In the genomic region with DNA sequence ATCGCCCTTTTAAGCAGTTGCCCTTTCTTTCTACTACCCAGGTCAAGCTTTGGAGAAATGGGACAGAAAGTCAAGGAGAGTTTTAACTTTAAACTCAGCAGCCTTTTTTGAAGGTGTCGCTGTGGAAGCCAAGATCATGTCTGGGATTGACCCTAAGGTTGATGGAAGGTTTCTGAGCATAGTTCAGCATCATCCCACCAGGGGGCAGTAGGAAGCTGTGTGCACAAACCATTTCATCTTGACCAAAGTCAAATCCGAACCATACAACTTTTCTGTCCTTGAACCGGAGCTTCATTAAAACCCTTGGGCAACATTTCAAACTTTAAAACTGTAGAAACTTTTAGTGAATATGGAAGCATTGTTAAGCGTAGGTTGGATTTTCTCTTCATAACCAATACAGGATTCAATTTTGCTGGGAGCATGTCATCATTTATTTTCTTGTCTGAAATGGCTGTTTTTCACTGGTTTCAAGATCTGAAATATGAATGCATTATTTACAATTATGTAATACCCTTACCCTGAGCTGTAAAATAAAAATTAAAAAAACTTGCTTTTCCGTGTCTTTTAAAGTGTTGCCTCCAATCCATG, we compare ENCODE assay signal across 9 cellular contexts.
DNase-seq lines count a peak whose midpoint lies in the region; ATAC-seq and TF ChIP-seq lines count a peak whose summit lies in the region.
"Had no signal": no experiment of that assay in that cellular context is flagged by ENCODE, and none has a peak within 500 bp of the region (broad histone marks: within the 10 kb centered on the region; RNA-seq: fewer than 3 reads in every experiment).

No MANE protein-coding gene starts in this region.

- no peak overlapping the region for H3K9ac ChIP-seq in MM.1S (ENCODE audit: low read length)
- H3K9ac ChIP-seq: BLaER1 treated with 17β-estradiol and CSF1 and Interleukin-3, amounts not matched to agents 10 nM and 100 nM had no signal

- no peak overlapping the region for H3K4me3 ChIP-seq in MM.1S (ENCODE audit: low read length)
- H3K4me3 ChIP-seq: BLaER1 treated with 17β-estradiol and CSF1 and Interleukin-3, amounts not matched to agents 10 nM and 100 nM had no signal

- TF ChIP-seq CTCF in MM.1S (IDR thresholded peaks at IDR 0.05; ENCODE audit: low read length), result peak; percentile 85

- no peak overlapping the region for H3K27ac Mint-ChIP-seq in activated naive CD8-positive, alpha-beta T cell treated with anti-CD3 and anti-CD28 coated beads, Interleukin-2, amount 10 ng/mL, durations not matched to agents 7 days and 5 days

- H3K9me3 ChIP-seq in MM.1S (replicated peaks; ENCODE audit: insufficient read depth, low read length), result no peaks in the 10 kb centered on the region
- H3K9me3 ChIP-seq: BLaER1 treated with 17β-estradiol and CSF1 and Interleukin-3, amounts not matched to agents 10 nM and 100 nM had no signal

- H3K4me3 Mint-ChIP-seq in activated naive CD8-positive, alpha-beta T cell treated with anti-CD3 and anti-CD28 coated beads, Interleukin-2, amount 10 ng/mL, durations not matched to agents 7 days and 5 days, result no peak overlapping the region

- H3K4me1 Mint-ChIP-seq in activated naive CD8-positive, alpha-beta T cell treated with anti-CD3 and anti-CD28 coated beads, Interleukin-2, amount 10 ng/mL, durations not matched to agents 7 days and 5 days, result no peaks in the 10 kb centered on the region

- H3K36me3 ChIP-seq in MM.1S (replicated peaks; ENCODE audit: insufficient read depth, low read length), result no peaks in the 10 kb centered on the region
- H3K36me3 ChIP-seq: BLaER1 treated with 17β-estradiol and CSF1 and Interleukin-3, amounts not matched to agents 10 nM and 100 nM had no signal

- H3K4me1 ChIP-seq in MM.1S (ENCODE audit: low read length), result no peaks in the 10 kb centered on the region
- H3K4me1 ChIP-seq: BLaER1 treated with 17β-estradiol and CSF1 and Interleukin-3, amounts not matched to agents 10 nM and 100 nM had no signal

- no peaks in the 10 kb centered on the region for H3F3A ChIP-seq in MM.1S (ENCODE audit: insufficient read depth, low read length)

- no peak overlapping the region for H3K27ac ChIP-seq in MM.1S (ENCODE audit: low read length)
- H3K27ac ChIP-seq: BLaER1 treated with 17β-estradiol and CSF1 and Interleukin-3, amounts not matched to agents 10 nM and 100 nM had no signal

- H3K79me2 ChIP-seq in MM.1S (ENCODE audit: low read length), result no peaks in the 10 kb centered on the region

- peak; percentile 14 for DNase-seq in DMS79 treated with DMSO at 0.1 percent for 48 hours (lab: John Stamatoyannopoulos, UW)
- no peak for DNase-seq in DMS79 (lab: John Stamatoyannopoulos, UW)
- DNase-seq in MM.1S, result peak; percentile 51
- peak; percentile 25 for DNase-seq in activated naive CD8-positive, alpha-beta T cell treated with anti-CD3 and anti-CD28 coated beads, Interleukin-2, amount 10 ng/mL, durations not matched to agents 7 days and 5 days
- peak; percentile 50 for DNase-seq in left ventricle myocardium superior
- DNase-seq in smooth muscle cell of the brain vasculature (ENCODE audit: low read depth, low spot score), result peak; percentile 31

- H3K27me3 Mint-ChIP-seq in activated naive CD8-positive, alpha-beta T cell treated with anti-CD3 and anti-CD28 coated beads, Interleukin-2, amount 10 ng/mL, durations not matched to agents 7 days and 5 days, result no peaks in the 10 kb centered on the region

- no peaks in the 10 kb centered on the region for H4K20me1 ChIP-seq in MM.1S (ENCODE audit: insufficient read depth, low read length)
- H4K20me1 ChIP-seq: BLaER1 treated with 17β-estradiol and CSF1 and Interleukin-3, amounts not matched to agents 10 nM and 100 nM had no signal

- no peaks in the 10 kb centered on the region for H3K9me3 Mint-ChIP-seq in activated naive CD8-positive, alpha-beta T cell treated with anti-CD3 and anti-CD28 coated beads, Interleukin-2, amount 10 ng/mL, durations not matched to agents 7 days and 5 days

- POLR2A ChIA-PET in activated naive CD8-positive, alpha-beta T cell treated with anti-CD3 and anti-CD28 coated beads, Interleukin-2, amount 10 ng/mL, durations not matched to agents 7 days and 5 days (lab: Charles Lee), result no interaction called here

- intact Hi-C loops in left ventricle myocardium superior (cut with micrococcal nuclease), result loop anchor here (2.0 to 10.0 kb wide), 3 partner anchors 202 to 510 kb away; no protein-coding TSS in a partner anchor

- H3K27me3 ChIP-seq in MM.1S (replicated peaks; ENCODE audit: insufficient read depth, low read length), result no peaks in the 10 kb centered on the region
- H3K27me3 ChIP-seq: BLaER1 treated with 17β-estradiol and CSF1 and Interleukin-3, amounts not matched to agents 10 nM and 100 nM had no signal

- no peaks in the 10 kb centered on the region for H3K9me2 ChIP-seq in MM.1S (replicated peaks; ENCODE audit: insufficient read depth, low read length)

- ATAC-seq in GM21528 (IDR thresholded peaks at IDR 0.05; ENCODE audit: low FRiP score, unreplicated experiment) (peak; percentile 64), left ventricle myocardium superior (peak; percentile 76), HG03135 (IDR thresholded peaks at IDR 0.05; ENCODE audit: unreplicated experiment) (no peak)
- ATAC-seq in activated naive CD8-positive, alpha-beta T cell treated with anti-CD3 and anti-CD28 coated beads, Interleukin-2, amount 10 ng/mL, durations not matched to agents 7 days and 5 days (ENCODE audit: low read depth), result no peak

- H3K36me3 Mint-ChIP-seq in activated naive CD8-positive, alpha-beta T cell treated with anti-CD3 and anti-CD28 coated beads, Interleukin-2, amount 10 ng/mL, durations not matched to agents 7 days and 5 days, result no peaks in the 10 kb centered on the region

- H3K4me2 ChIP-seq in MM.1S (ENCODE audit: low read depth, low read length), result no peak overlapping the region
- H3K4me2 ChIP-seq: BLaER1 treated with 17β-estradiol and CSF1 and Interleukin-3, amounts not matched to agents 10 nM and 100 nM had no signal

- H2AFZ ChIP-seq in MM.1S (ENCODE audit: low read length), result no peak overlapping the region

Comparison
In these comparisons a context has a peak if more than half of its experiments do, and no peak if none do; other contexts are left out.
1. ATAC-seq: peak in GM21528 (single experiment) and left ventricle myocardium superior (single experiment); none in activated naive CD8-positive, alpha-beta T cell treated with anti-CD3 and anti-CD28 coated beads, Interleukin-2, amount 10 ng/mL, durations not matched to agents 7 days and 5 days (single experiment) and HG03135 (single experiment).